Comparison of ENCODE assay signal across 11 cellular contexts in genomic region chr16:75548456-75548855, GRCh38. TPM values are rescaled to one million over a fixed set of nuclear protein-coding genes. Genes with fewer than 3 reads are reported as not detected.
DNase-seq lines count a peak whose midpoint lies in the region; ATAC-seq lines count a peak whose summit lies in the region.
"Not testable (repeated sequence)": the region's sequence is repeated elsewhere in the genome, so short reads cannot be mapped to it uniquely, and the experiment has no call there.
"Had no signal": no experiment of that assay in that cellular context is flagged by ENCODE, and none has a peak within 500 bp of the region (broad histone marks: within the 10 kb centered on the region; RNA-seq: fewer than 3 reads in every experiment).

No MANE protein-coding gene starts in this region.

- H3K9me3 ChIP-seq in T-helper 17 cell (ENCODE audit: control insufficient read depth, low read length, poor library complexity, severe bottlenecking) = not testable (repeated sequence)

- not testable (repeated sequence) for H3K36me3 Mint-ChIP-seq in T-helper 17 cell (ENCODE audit: low read depth); stimulated activated effector memory CD8-positive, alpha-beta T cell treated with anti-CD3 and anti-CD28 coated beads, Interleukin-12 subunit alpha, Interleukin-12 subunit beta, amount 100 ng/mL, for 72 hours

- H3K4me3 Mint-ChIP-seq in T-helper 17 cell; stimulated activated effector memory CD8-positive, alpha-beta T cell treated with anti-CD3 and anti-CD28 coated beads, Interleukin-12 subunit alpha, Interleukin-12 subunit beta, amount 100 ng/mL, for 72 hours: not testable (repeated sequence)

- DNase-seq in NCI-H1092 treated with DMSO at 0.1 percent for 48 hours (lab: John Stamatoyannopoulos, UW) (peak; percentile 17), mesenteric fat pad (ENCODE audit: low spot score) (peak; percentile 59)
- not testable (repeated sequence) for DNase-seq in T-helper 17 cell; stimulated activated effector memory CD8-positive, alpha-beta T cell treated with anti-CD3 and anti-CD28 coated beads, Interleukin-12 subunit alpha, Interleukin-12 subunit beta, amount 100 ng/mL, for 72 hours (ENCODE audit: low spot score in 2 of 2)

- not testable (repeated sequence) for H3K9me3 Mint-ChIP-seq in stimulated activated effector memory CD8-positive, alpha-beta T cell treated with anti-CD3 and anti-CD28 coated beads, Interleukin-12 subunit alpha, Interleukin-12 subunit beta, amount 100 ng/mL, for 72 hours

- not testable (repeated sequence) for ATAC-seq in T-helper 17 cell; stimulated activated effector memory CD8-positive, alpha-beta T cell treated with anti-CD3 and anti-CD28 coated beads, Interleukin-12 subunit alpha, Interleukin-12 subunit beta, amount 100 ng/mL, for 72 hours

- H3K4me1 Mint-ChIP-seq in T-helper 17 cell; stimulated activated effector memory CD8-positive, alpha-beta T cell treated with anti-CD3 and anti-CD28 coated beads, Interleukin-12 subunit alpha, Interleukin-12 subunit beta, amount 100 ng/mL, for 72 hours: not testable (repeated sequence)

- H3K27ac Mint-ChIP-seq in T-helper 17 cell = peak overlapping the region; percentile 21
- peak overlapping the region; percentile 43 for H3K27ac Mint-ChIP-seq in stimulated activated effector memory CD8-positive, alpha-beta T cell treated with anti-CD3 and anti-CD28 coated beads, Interleukin-12 subunit alpha, Interleukin-12 subunit beta, amount 100 ng/mL, for 72 hours

- not testable (repeated sequence) for H3K27me3 Mint-ChIP-seq in T-helper 17 cell

RNA-seq across cellular contexts. Expression of gene TMEM231, which starts 7.6 kb away (rescaled TPM):
- total RNA-seq in T-helper 17 cell (1 to 10 TPM; 5.3 to 7.5 TPM), mesenteric fat pad (7.2 TPM)

RNA-seq across cellular contexts. Expression of gene CHST5, which starts 12.5 kb away (rescaled TPM):
- total RNA-seq in T-helper 17 cell = under 1 TPM in 1 of 2 donors, not detected in 1; 0.16 TPM
- not detected for total RNA-seq in mesenteric fat pad
- total RNA-seq: A172; CD4-positive, alpha-beta memory T cell; CD4-positive, alpha-beta T cell; CD4-positive, CD25-positive, alpha-beta regulatory T cell; CD8-positive, alpha-beta memory T cell; CD8-positive, alpha-beta T cell; Daoy had no signal

RNA-seq across cellular contexts. Expression of gene GABARAPL2, which starts 17.7 kb away (rescaled TPM):
- total RNA-seq in T-helper 17 cell = 10 to 100 TPM; 76.5 to 79.5 TPM
- total RNA-seq in mesenteric fat pad = 102 TPM

RNA-seq across cellular contexts. Expression of gene CHST6, which starts 53.2 kb away (rescaled TPM):
- total RNA-seq in T-helper 17 cell = not detected
- 0.16 TPM for total RNA-seq in mesenteric fat pad
- total RNA-seq: A172; CD4-positive, alpha-beta T cell; CD4-positive, CD25-positive, alpha-beta regulatory T cell; CD8-positive, alpha-beta T cell had no signal
